ENCODE assay signal across 8 cellular contexts in genomic region chr10:72297281-72297967, GRCh38. TPM values are rescaled to one million over a fixed set of nuclear protein-coding genes. Genes with fewer than 3 reads are reported as not detected.
DNase-seq lines count a peak whose midpoint lies in the region; ATAC-seq and TF ChIP-seq lines count a peak whose summit lies in the region.

No MANE protein-coding gene starts in this region.

- POLR2A ChIA-PET in naive thymus-derived CD8-positive, alpha-beta T cell (lab: Charles Lee): interaction anchor here (0.7 to 15.6 kb wide), 22 partner anchors 9 to 545 kb away, joined by 3 to 292 read pairs (median 8); partner anchors contain the start of genes ANAPC16, ASCC1, DDIT4 and SPOCK2

- H3K36me3 ChIP-seq in esophagus (ENCODE audit: control insufficient read depth in 2 of 2, insufficient read depth in 2 of 2, low read length in 1 of 2): no peaks in the 10 kb centered on the region

- H3K4me1 Mint-ChIP-seq in naive thymus-derived CD8-positive, alpha-beta T cell: peaks cover 30 to 70% (median 64%) of the 10 kb centered on the region in 4 donors

- no peak for TF ChIP-seq CTCF in GM12865 (IDR thresholded peaks at IDR 0.05; ENCODE audit: insufficient read depth, low read depth, low read length, missing control alignments)

- WGBS in esophagus, 2 donors: 4 to 5% methylated on average over 39 to 44 of the region's 44 CpGs

- H3K4me3 ChIP-seq in GM12865 (ENCODE audit: low read depth, low read length) (peak overlapping the region; percentile 62), esophagus (ENCODE audit: low read depth in 1 of 2, low read length in 2 of 2) (peak overlapping the region; percentile 47 to 55)

- peaks cover 0 to 16% of the 10 kb centered on the region in 2 donors for H3K4me1 ChIP-seq in esophagus (ENCODE audit: control insufficient read depth in 2 of 2, insufficient read depth in 2 of 2, low read length in 1 of 2)

- ATAC-seq in HG02642 (IDR thresholded peaks at IDR 0.05; ENCODE audit: poor library complexity, unreplicated experiment): peak; percentile 59
- peak; percentile 85 to 87 for ATAC-seq in naive thymus-derived CD8-positive, alpha-beta T cell

- H3K36me3 Mint-ChIP-seq in naive thymus-derived CD8-positive, alpha-beta T cell: no peaks in the 10 kb centered on the region

- no peaks in the 10 kb centered on the region for H3K27me3 ChIP-seq in esophagus (ENCODE audit: control insufficient read depth in 1 of 2, insufficient read depth in 2 of 2, low read length in 2 of 2)

- H3K4me3 Mint-ChIP-seq in naive thymus-derived CD8-positive, alpha-beta T cell: peak overlapping the region; percentile 71 to 89 (median 84)

- peaks cover 0 to 2% (median 0%) of the 10 kb centered on the region in 5 donors for H3K27me3 Mint-ChIP-seq in naive thymus-derived CD8-positive, alpha-beta T cell

- H3K27ac ChIP-seq in esophagus (ENCODE audit: low read depth in 2 of 2, low read length in 1 of 2): peak overlapping the region; percentile 94 to 97

- no peaks in the 10 kb centered on the region for H3K9me3 ChIP-seq in esophagus (ENCODE audit: control insufficient read depth in 2 of 2, insufficient read depth in 1 of 2, low read depth in 1 of 2, low read length in 1 of 2)

- peak overlapping the region; percentile 94 to 100 (median 98) for H3K27ac Mint-ChIP-seq in naive thymus-derived CD8-positive, alpha-beta T cell

- DNase-seq in GM12865 (ENCODE audit: low read depth): peak; percentile 99
- peak; percentile 96 for DNase-seq in NOMO-1 treated with DMSO at 0.1 percent for 48 hours (lab: John Stamatoyannopoulos, UW; ENCODE audit: unreplicated experiment)
- DNase-seq in activated CD8-positive, alpha-beta memory T cell treated with anti-CD3 and anti-CD28 coated beads, Interleukin-2, amount 50 U/mL, for 48 hours: peak; percentile 96
- DNase-seq in naive thymus-derived CD8-positive, alpha-beta T cell: peak; percentile 76 to 99 (median 96)
- DNase-seq in stimulated activated naive CD4-positive, alpha-beta T cell treated with Interleukin-2 at 50 U/mL for 16 hours (lab: John Stamatoyannopoulos, UW): peak; percentile 97
- DNase-seq in NCI-H345 treated with DMSO at 0.1 percent for 48 hours (lab: John Stamatoyannopoulos, UW; ENCODE audit: unreplicated experiment): no peak

- H3K9me3 Mint-ChIP-seq in naive thymus-derived CD8-positive, alpha-beta T cell: no peaks in the 10 kb centered on the region

RNA-seq across cellular contexts. Expression of gene DDIT4, which starts 23.7 kb away (rescaled TPM):
- polyA plus RNA-seq in esophagus: 100 to 1,000 TPM; 230 to 332 TPM
- 10 to 100 TPM; 23.8 to 29.6 TPM for total RNA-seq in naive thymus-derived CD8-positive, alpha-beta T cell
- polyA plus RNA-seq in naive thymus-derived CD8-positive, alpha-beta T cell: 100 to 1,000 TPM in 2 of 3 donors, 10 to 100 TPM in 1; 68.0 to 190 (median 189) TPM

RNA-seq across cellular contexts. Expression of gene DNAJB12, which starts 57.3 kb away (rescaled TPM):
- polyA plus RNA-seq in esophagus: 10 to 100 TPM; 18.4 to 20.7 TPM
- 10 to 100 TPM; 25.5 to 27.9 TPM for total RNA-seq in naive thymus-derived CD8-positive, alpha-beta T cell
- polyA plus RNA-seq in naive thymus-derived CD8-positive, alpha-beta T cell: 10 to 100 TPM; 13.1 to 25.0 (median 16.6) TPM
